Comparison of ENCODE assay signal across 8 cellular contexts in genomic region chr3:46866720-46867549, GRCh38. TPM values are rescaled to one million over a fixed set of nuclear protein-coding genes. Genes with fewer than 3 reads are reported as not detected.
DNase-seq lines count a peak whose midpoint lies in the region; ATAC-seq, FAIRE-seq and TF ChIP-seq lines count a peak whose summit lies in the region.

No MANE protein-coding gene starts in this region.

- DNase-seq in CD14-positive monocyte (ENCODE audit: low spot score) (peak; percentile 71), HFFc6 (peak; percentile 28), T-helper 9 cell (peak; percentile 91), astrocyte (ENCODE audit: low read depth) (peak; percentile 12), hypothalamus (lab: John Stamatoyannopoulos, UW) (peak in 46 of 51 donors; percentile 9 to 84 (median 52)), NCI-H1436 (lab: John Stamatoyannopoulos, UW) (no peak)
- peak; percentile 89 for DNase-seq in stimulated activated CD4-positive, alpha-beta T cell treated with anti-CD3 and anti-CD28 coated beads, Interleukin-12 subunit alpha, Interleukin-12 subunit beta, amount 100 ng/mL, for 4 hours

- H3K27ac Mint-ChIP-seq in CD14-positive monocyte, result no peak overlapping the region
- no peak overlapping the region for H3K27ac Mint-ChIP-seq in HFFc6
- no peak overlapping the region for H3K27ac Mint-ChIP-seq in astrocyte (ENCODE audit: unreplicated experiment)

- no peaks in the 10 kb centered on the region for H4K20me1 ChIP-seq in astrocyte (ENCODE audit: insufficient read depth, low read length)

- intact Hi-C loops in CD14-positive monocyte (cut with micrococcal nuclease), result loop anchor here (1.0 to 10.0 kb wide), 3 partner anchors 40 to 448 kb away; no protein-coding TSS in a partner anchor

- ATAC-seq in GM18873 (IDR thresholded peaks at IDR 0.05; ENCODE audit: low FRiP score, unreplicated experiment), result no peak

- no peaks in the 10 kb centered on the region for H3K9me3 ChIP-seq in astrocyte (ENCODE audit: insufficient read depth, low read depth, low read length)

- no peak overlapping the region for H3K9ac ChIP-seq in astrocyte (ENCODE audit: low read length)

- H3K4me1 Mint-ChIP-seq in CD14-positive monocyte (peaks cover 18% of the 10 kb centered on the region), HFFc6 (ENCODE audit: low read depth) (no peaks in the 10 kb centered on the region), astrocyte (ENCODE audit: low read depth, unreplicated experiment) (no peaks in the 10 kb centered on the region)

- H3K36me3 ChIP-seq in astrocyte (ENCODE audit: insufficient read depth, low read length), result no peaks in the 10 kb centered on the region

- H3K4me3 Mint-ChIP-seq in CD14-positive monocyte, result no peak overlapping the region
- no peak overlapping the region for H3K4me3 Mint-ChIP-seq in HFFc6
- H3K4me3 Mint-ChIP-seq in astrocyte (ENCODE audit: unreplicated experiment), result no peak overlapping the region

- H3K4me2 ChIP-seq in astrocyte (ENCODE audit: low read length), result no peak overlapping the region

- H2AFZ ChIP-seq in astrocyte (ENCODE audit: low read depth, low read length), result no peak overlapping the region

- no peaks in the 10 kb centered on the region for H3K79me2 ChIP-seq in astrocyte (ENCODE audit: insufficient read depth, low read length)

- peaks cover 5 to 6% (median 6%) of the 10 kb centered on the region in 3 donors for H3K27me3 Mint-ChIP-seq in CD14-positive monocyte (ENCODE audit: low read depth in 3 of 3)
- H3K27me3 Mint-ChIP-seq in HFFc6 (ENCODE audit: insufficient read depth), result peaks cover 23% of the 10 kb centered on the region
- H3K27me3 Mint-ChIP-seq in astrocyte (ENCODE audit: low read depth, unreplicated experiment), result peaks cover 57% of the 10 kb centered on the region

- H3K4me3 ChIP-seq in astrocyte (ENCODE audit: insufficient read depth, low read depth, low read length), result no peak overlapping the region

- H3K27me3 ChIP-seq in astrocyte (ENCODE audit: insufficient read depth, low read length), result peaks cover 17% of the 10 kb centered on the region

- H3K9me3 Mint-ChIP-seq in CD14-positive monocyte (no peaks in the 10 kb centered on the region), HFFc6 (no peaks in the 10 kb centered on the region), astrocyte (ENCODE audit: unreplicated experiment) (no peaks in the 10 kb centered on the region)

- TF ChIP-seq CTCF in CD14-positive monocyte (IDR thresholded peaks at IDR 0.05) (peak; percentile 91), HFFc6 (IDR thresholded peaks at IDR 0.05) (peak; percentile 96), astrocyte (IDR thresholded peaks at IDR 0.05; ENCODE audit: insufficient read depth, low read depth, low read length) (peak; percentile 77)

- H3K36me3 Mint-ChIP-seq in CD14-positive monocyte (no peaks in the 10 kb centered on the region), HFFc6 (ENCODE audit: low read depth) (no peaks in the 10 kb centered on the region), astrocyte (ENCODE audit: low read depth, unreplicated experiment) (no peaks in the 10 kb centered on the region)

- H3K4me1 ChIP-seq in astrocyte (ENCODE audit: insufficient read depth, low read length), result no peaks in the 10 kb centered on the region

- H3K27ac ChIP-seq in astrocyte (ENCODE audit: low read depth, low read length), result no peak overlapping the region

- no peak for FAIRE-seq in astrocyte (lab: Jason Lieb, UNC)

RNA-seq across cellular contexts. Expression of gene MYL3, which starts 3.7 kb away (rescaled TPM):
- polyA plus RNA-seq in CD14-positive monocyte, result not detected
- total RNA-seq in HFFc6 (2021; fragmentation: NEBNext Ultra II Directional; extraction: Animal tissue kit (Norgen Biotek cat#: 25700)), result under 1 TPM in 2 of 6 experiments, not detected in 4; 0.30 to 0.31 TPM
- 0.43 and 0.89 TPM in 2 replicates for total RNA-seq in astrocyte

RNA-seq across cellular contexts. Expression of gene PTH1R, which starts 10.6 kb away (rescaled TPM):
- polyA plus RNA-seq in CD14-positive monocyte, result not detected
- 1 to 10 TPM in 2 of 6 experiments, under 1 TPM in 3, not detected in 1; 0.09 to 1.4 (median 0.85) TPM for total RNA-seq in HFFc6 (2021; fragmentation: NEBNext Ultra II Directional; extraction: Animal tissue kit (Norgen Biotek cat#: 25700))
- total RNA-seq in astrocyte, result 4.4 and 5.2 TPM in 2 replicates
